Comparison of ENCODE assay signal across 21 cellular contexts in the genomic region with DNA sequence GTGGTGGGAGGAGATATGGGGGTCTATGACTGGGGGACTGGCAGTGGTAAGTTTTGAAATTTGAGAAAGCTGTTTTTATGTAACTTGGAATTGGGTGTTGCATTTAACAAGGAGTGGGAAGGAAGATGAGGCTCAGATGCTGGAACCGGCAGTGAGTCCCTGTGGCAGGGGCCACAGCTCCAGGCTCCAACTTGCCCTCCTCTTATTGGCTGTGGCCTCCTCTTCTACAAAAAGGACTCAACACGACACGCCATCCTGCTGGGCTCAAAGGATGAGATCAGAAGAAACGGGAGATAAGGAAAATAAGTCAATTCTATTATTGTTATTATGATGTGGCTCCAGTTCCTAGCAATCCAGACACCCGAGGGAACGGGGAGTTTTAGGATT. TPM values are rescaled to one million over a fixed set of nuclear protein-coding genes. Genes with fewer than 3 reads are reported as not detected.
A peak's percentile ranks its signal among the peaks of the same experiment; 100 is the strongest.
DNase-seq lines count a peak whose midpoint lies in the region; ATAC-seq and TF ChIP-seq lines count a peak whose summit lies in the region.
"Had no signal": no experiment of that assay in that cellular context is flagged by ENCODE, and none has a peak within 500 bp of the region (broad histone marks: within the 10 kb centered on the region; RNA-seq: fewer than 3 reads in every experiment).

No MANE protein-coding gene starts in this region.

- no peaks in the 10 kb centered on the region for H3K9me3 ChIP-seq in WERI-Rb-1 (ENCODE audit: severe bottlenecking)
- no peaks in the 10 kb centered on the region for H3K9me3 ChIP-seq in heart right ventricle
- no peaks in the 10 kb centered on the region for H3K9me3 ChIP-seq in trophoblast cell (ENCODE audit: insufficient read depth, low read depth, low read length)
- no peaks in the 10 kb centered on the region for H3K9me3 ChIP-seq in adrenal gland (replicated peaks in 1 of 3)
- H3K9me3 ChIP-seq: tibial nerve had no signal

- peak overlapping the region; percentile 74 for H2AK5ac ChIP-seq in trophoblast cell (ENCODE audit: low read length)

- H2AFZ ChIP-seq in ACC112 (ENCODE audit: low read length, unreplicated experiment) = no peak overlapping the region
- no peak overlapping the region for H2AFZ ChIP-seq in trophoblast cell (ENCODE audit: insufficient read depth, low read length, poor library complexity)

- H4K12ac ChIP-seq in trophoblast cell (ENCODE audit: low read depth, low read length) = no peak overlapping the region

- H2BK120ac ChIP-seq in trophoblast cell (ENCODE audit: insufficient read depth, low read length, poor library complexity) = peak overlapping the region; percentile 82

- intact Hi-C loops in heart right ventricle (cut with DNase I) (loop anchor here in 3 of 10 donors (2.0 to 5.0 kb wide), 4 partner anchors 36 to 62 kb away; no protein-coding TSS in a partner anchor), adrenal gland (cut with DNase I) (no loop called here)

- peak overlapping the region; percentile 50 for H3K18ac ChIP-seq in trophoblast cell (ENCODE audit: low read length)

- H3K36me3 ChIP-seq in ACC112 (ENCODE audit: insufficient read depth, low read length) = no peaks in the 10 kb centered on the region
- H3K36me3 ChIP-seq in WERI-Rb-1 = no peaks in the 10 kb centered on the region
- H3K36me3 ChIP-seq in heart right ventricle = no peaks in the 10 kb centered on the region
- no peaks in the 10 kb centered on the region for H3K36me3 ChIP-seq in trophoblast cell (ENCODE audit: control insufficient read depth in 1 of 2, insufficient read depth in 2 of 2, low read length in 2 of 2)
- H3K36me3 ChIP-seq in adrenal gland (replicated peaks in 1 of 2) = no peaks in the 10 kb centered on the region
- H3K36me3 ChIP-seq: tibial nerve had no signal

- H3K4me1 ChIP-seq in ACC112 (ENCODE audit: control insufficient read depth, insufficient read depth, low read length, unreplicated experiment) = peaks cover 42% of the 10 kb centered on the region
- peaks cover 13 to 56% (median 26%) of the 10 kb centered on the region in 9 donors for H3K4me1 ChIP-seq in heart right ventricle
- H3K4me1 ChIP-seq in trophoblast cell (ENCODE audit: control insufficient read depth in 1 of 2, insufficient read depth in 2 of 2, low read length in 2 of 2) = peaks cover 44 to 50% of the 10 kb centered on the region in 2 experiments
- peaks cover 9 to 25% of the 10 kb centered on the region in 2 donors for H3K4me1 ChIP-seq in adrenal gland (replicated peaks in 1 of 2)

- peaks cover 51% of the 10 kb centered on the region for H3K79me1 ChIP-seq in trophoblast cell (ENCODE audit: low read length)

- H3K4ac ChIP-seq in trophoblast cell (ENCODE audit: low read depth, low read length) = peak overlapping the region; percentile 44

- TF ChIP-seq POLR2A in adrenal gland (IDR thresholded peaks at IDR 0.05) = no peak

- no peak overlapping the region for H3K23ac ChIP-seq in trophoblast cell (ENCODE audit: low read length)

- peak overlapping the region; percentile 94 for H2BK12ac ChIP-seq in trophoblast cell (ENCODE audit: low read length)

- peak in 7 of 8 donors; percentile 8 to 45 (median 22) for ATAC-seq in heart right ventricle
- no peak for ATAC-seq in GM18520 (IDR thresholded peaks at IDR 0.05; ENCODE audit: unreplicated experiment)
- no peak for ATAC-seq in HG03025 (IDR thresholded peaks at IDR 0.05; ENCODE audit: low FRiP score, unreplicated experiment)
- ATAC-seq: Panc1 had no signal

- H3K4me3 ChIP-seq in ACC112 (ENCODE audit: low read depth, low read length) = no peak overlapping the region
- H3K4me3 ChIP-seq in WERI-Rb-1 (ENCODE audit: low read depth, low read length) = no peak overlapping the region
- H3K4me3 ChIP-seq in heart right ventricle = no peak overlapping the region
- no peak overlapping the region for H3K4me3 ChIP-seq in trophoblast cell (ENCODE audit: low read depth, low read length)
- no peak overlapping the region for H3K4me3 ChIP-seq in adrenal gland
- H3K4me3 ChIP-seq: skin epidermis, tibial nerve had no signal

- H3K79me2 ChIP-seq in ACC112 (ENCODE audit: control insufficient read depth, insufficient read depth, low read length, unreplicated experiment) = no peaks in the 10 kb centered on the region
- H3K79me2 ChIP-seq in trophoblast cell (ENCODE audit: control insufficient read depth, insufficient read depth, low read length, poor library complexity) = no peaks in the 10 kb centered on the region

- TF ChIP-seq CTCF in WERI-Rb-1 (IDR thresholded peaks at IDR 0.05; ENCODE audit: low read depth, low read length) (no peak), heart right ventricle (IDR thresholded peaks at IDR 0.05) (no peak), adrenal gland (IDR thresholded peaks at IDR 0.05) (no peak)

- peak overlapping the region; percentile 54 for H4K8ac ChIP-seq in trophoblast cell (ENCODE audit: low read depth, low read length)

- peak overlapping the region; percentile 73 for H2BK5ac ChIP-seq in trophoblast cell (ENCODE audit: low read depth, low read length, poor library complexity)

- 61 to 62% methylated on average over 6 of the region's 6 CpGs for WGBS in heart right ventricle, 2 donors
- no CpG with 5 or more reads among the region's 6 CpGs for WGBS in trophoblast cell (ENCODE audit: extremely low coverage, insufficient coverage, insufficient read length)
- 59 to 73% (median 67%) methylated on average over 6 of the region's 6 CpGs for WGBS in adrenal gland, 4 donors

- H3K14ac ChIP-seq in trophoblast cell (ENCODE audit: low read length) = peak overlapping the region; percentile 47

- H4K91ac ChIP-seq in trophoblast cell (ENCODE audit: low read depth, low read length) = peak overlapping the region; percentile 96

- no peak for DNase-seq in WERI-Rb-1
- no peak for DNase-seq in heart right ventricle
- DNase-seq in trophoblast cell = no peak
- no peak for DNase-seq in NCI-H748 (lab: John Stamatoyannopoulos, UW; ENCODE audit: unreplicated experiment)
- no peak for DNase-seq in adrenal gland
- DNase-seq: activated CD4-positive, alpha-beta T cell treated with anti-CD3 and anti-CD28 coated beads, Interleukin-2, amount 50 U/mL, for 4 hours; activated T-cell treated with anti-CD3 and anti-CD28 coated beads, Interleukin-2, amount 50 U/mL, for 24 hours; CD4-positive, alpha-beta T cell; effector memory CD4-positive, alpha-beta T cell; hypothalamus; kidney; midbrain; NCI-H1105 treated with DMSO at 0.1 percent for 48 hours; NCI-H69; occipital lobe had no signal

- H3K27me3 ChIP-seq in ACC112 (ENCODE audit: insufficient read depth, low read length) (no peaks in the 10 kb centered on the region), WERI-Rb-1 (ENCODE audit: insufficient read depth, low read depth, severe bottlenecking) (no peaks in the 10 kb centered on the region), heart right ventricle (no peaks in the 10 kb centered on the region), trophoblast cell (ENCODE audit: insufficient read depth, low read length) (no peaks in the 10 kb centered on the region), adrenal gland (no peaks in the 10 kb centered on the region)
- H3K27me3 ChIP-seq: tibial nerve had no signal

- no peak overlapping the region for H3K9ac ChIP-seq in trophoblast cell (ENCODE audit: low read length)

- H3K4me2 ChIP-seq in trophoblast cell (ENCODE audit: low read length) = no peak overlapping the region

- peak overlapping the region; percentile 1; the same call in 1 of the 2 replicates for H3K27ac ChIP-seq in ACC112 (ENCODE audit: low read depth, low read length)
- H3K27ac ChIP-seq in WERI-Rb-1 = peak overlapping the region; percentile 5; the same call in 1 of the 2 replicates
- peak overlapping the region in 8 of 10 donors; percentile 52 to 94 (median 73) for H3K27ac ChIP-seq in heart right ventricle
- peak overlapping the region; percentile 46 for H3K27ac ChIP-seq in trophoblast cell (ENCODE audit: low read depth, low read length)
- H3K27ac ChIP-seq in adrenal gland = peak overlapping the region in 2 of 5 donors; percentile 20 to 59
- H3K27ac ChIP-seq: skin epidermis, tibial nerve had no signal

RNA-seq across cellular contexts. Expression of gene TGM2, which starts 5.8 kb away (rescaled TPM):
- total RNA-seq in heart right ventricle (100 to 1,000 TPM; 279 to 993 (median 472) TPM), adrenal gland (100 to 1,000 TPM in 6 of 8 donors, 10 to 100 TPM in 2; 41.9 to 262 (median 149) TPM)
- polyA plus RNA-seq in heart right ventricle (100 to 1,000 TPM; 146 to 475 TPM), adrenal gland (10 to 100 TPM; 32.1 to 60.8 (median 46.9) TPM)
- polyA plus RNA-seq in trophoblast cell (2013) = 330 and 332 TPM in 2 replicates

Comparison
In these comparisons a context has a peak if more than half of its experiments do, and no peak if none do; other contexts are left out.
1. ATAC-seq: peak in heart right ventricle (7 of 8); none in GM18520 (single experiment) and HG03025 (single experiment).